In the genomic region with DNA sequence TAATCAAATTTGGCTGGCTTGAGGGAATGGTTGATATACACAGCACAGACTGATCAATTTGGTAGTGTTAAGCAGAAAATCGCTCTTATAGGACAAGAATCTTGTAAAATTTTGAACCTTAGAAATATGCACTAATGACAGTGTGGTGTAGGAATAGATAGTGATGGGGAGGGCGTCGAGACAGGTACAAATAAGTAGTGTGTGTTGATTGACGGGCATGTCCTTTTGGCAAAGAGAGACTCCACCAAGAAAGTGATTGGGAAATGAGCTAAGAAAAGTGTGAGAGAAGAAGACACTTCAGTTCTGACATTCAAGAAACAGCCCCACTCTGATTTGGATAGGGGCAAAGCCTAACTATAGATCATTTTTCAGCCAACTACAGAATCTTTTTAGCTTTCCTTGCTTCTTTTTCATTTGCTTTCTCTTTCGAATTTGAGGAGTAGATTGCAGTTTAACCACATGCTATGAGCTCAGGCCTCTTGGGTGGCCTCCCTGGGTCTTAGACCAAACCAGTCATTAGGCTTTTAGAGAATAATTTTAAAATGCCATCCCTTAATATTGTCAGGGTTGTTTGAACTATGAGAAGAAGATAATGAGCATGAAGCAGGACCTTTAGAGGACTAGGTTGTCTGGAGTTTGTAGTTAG, we compare ENCODE assay signal across 9 cellular contexts.
DNase-seq lines count a peak whose midpoint lies in the region; ATAC-seq and TF ChIP-seq lines count a peak whose summit lies in the region.
"Had no signal": no experiment of that assay in that cellular context is flagged by ENCODE, and none has a peak within 500 bp of the region (broad histone marks: within the 10 kb centered on the region; RNA-seq: fewer than 3 reads in every experiment).

No MANE protein-coding gene starts in this region.

- H3K9me3 ChIP-seq in MG63 (no peaks in the 10 kb centered on the region; the same call in 1 of the 2 replicates), heart left ventricle (no peaks in the 10 kb centered on the region)

- H3K27ac ChIP-seq in heart left ventricle, result peak overlapping the region in 8 of 12 donors; percentile 0 to 73 (median 31)

- ATAC-seq in GM19463 (IDR thresholded peaks at IDR 0.05; ENCODE audit: unreplicated experiment) (peak; percentile 62), heart left ventricle (peak in 3 of 4 donors; percentile 27 to 49 (median 38))

- peaks cover 0 to 52% (median 19%) of the 10 kb centered on the region in 12 donors for H3K4me1 ChIP-seq in heart left ventricle

- H3K4me3 ChIP-seq in AG10803 (ENCODE audit: low read length), result no peak overlapping the region
- no peak overlapping the region for H3K4me3 ChIP-seq in MG63
- H3K4me3 ChIP-seq in heart left ventricle, result no peak overlapping the region

- intact Hi-C loops in heart left ventricle (cut with DNase I), result no loop called here

- WGBS in heart left ventricle, 4 donors, result 65 to 73% (median 69%) methylated on average over 5 of the region's 5 CpGs

- H3K36me3 ChIP-seq in MG63 (no peaks in the 10 kb centered on the region), heart left ventricle (no peaks in the 10 kb centered on the region)

- no peak for TF ChIP-seq POLR2A in heart left ventricle (IDR thresholded peaks at IDR 0.05)

- DNase-seq in AG10803 (ENCODE audit: low read depth), result peak; percentile 46
- DNase-seq in MG63, result peak; percentile 15
- no peak for DNase-seq in heart left ventricle
- no peak for DNase-seq in DMS153 (lab: John Stamatoyannopoulos, UW)
- DNase-seq in activated effector memory CD4-positive, alpha-beta T cell treated with Interleukin-2 at 50 U/mL for 16 hours, result no peak
- DNase-seq in DMS 273 treated with DMSO at 0.1 percent for 48 hours (lab: John Stamatoyannopoulos, UW), result no peak
- no peak for DNase-seq in NCI-H1930 (lab: John Stamatoyannopoulos, UW)
- DNase-seq: activated CD4-positive, alpha-beta T cell treated with anti-CD3 and anti-CD28 coated beads for 48 hours had no signal

- TF ChIP-seq CTCF in AG10803 (conservative IDR thresholded peaks at IDR 0.05; ENCODE audit: low read length), result no peak
- no peak for TF ChIP-seq CTCF in heart left ventricle (IDR thresholded peaks at IDR 0.05)

- H3K27me3 ChIP-seq in MG63 (no peaks in the 10 kb centered on the region), heart left ventricle (no peaks in the 10 kb centered on the region)

Comparison
In these comparisons a context has a peak if more than half of its experiments do, and no peak if none do; other contexts are left out.
1. DNase-seq: peak in AG10803 (single experiment) and MG63 (single experiment); none in heart left ventricle (0 of 5), DMS153 (single experiment), activated effector memory CD4-positive, alpha-beta T cell treated with Interleukin-2 at 50 U/mL for 16 hours (single experiment), DMS 273 treated with DMSO at 0.1 percent for 48 hours (single experiment) and NCI-H1930 (0 of 2).